9 cellular contexts compared by ENCODE assay signal in the genomic region with DNA sequence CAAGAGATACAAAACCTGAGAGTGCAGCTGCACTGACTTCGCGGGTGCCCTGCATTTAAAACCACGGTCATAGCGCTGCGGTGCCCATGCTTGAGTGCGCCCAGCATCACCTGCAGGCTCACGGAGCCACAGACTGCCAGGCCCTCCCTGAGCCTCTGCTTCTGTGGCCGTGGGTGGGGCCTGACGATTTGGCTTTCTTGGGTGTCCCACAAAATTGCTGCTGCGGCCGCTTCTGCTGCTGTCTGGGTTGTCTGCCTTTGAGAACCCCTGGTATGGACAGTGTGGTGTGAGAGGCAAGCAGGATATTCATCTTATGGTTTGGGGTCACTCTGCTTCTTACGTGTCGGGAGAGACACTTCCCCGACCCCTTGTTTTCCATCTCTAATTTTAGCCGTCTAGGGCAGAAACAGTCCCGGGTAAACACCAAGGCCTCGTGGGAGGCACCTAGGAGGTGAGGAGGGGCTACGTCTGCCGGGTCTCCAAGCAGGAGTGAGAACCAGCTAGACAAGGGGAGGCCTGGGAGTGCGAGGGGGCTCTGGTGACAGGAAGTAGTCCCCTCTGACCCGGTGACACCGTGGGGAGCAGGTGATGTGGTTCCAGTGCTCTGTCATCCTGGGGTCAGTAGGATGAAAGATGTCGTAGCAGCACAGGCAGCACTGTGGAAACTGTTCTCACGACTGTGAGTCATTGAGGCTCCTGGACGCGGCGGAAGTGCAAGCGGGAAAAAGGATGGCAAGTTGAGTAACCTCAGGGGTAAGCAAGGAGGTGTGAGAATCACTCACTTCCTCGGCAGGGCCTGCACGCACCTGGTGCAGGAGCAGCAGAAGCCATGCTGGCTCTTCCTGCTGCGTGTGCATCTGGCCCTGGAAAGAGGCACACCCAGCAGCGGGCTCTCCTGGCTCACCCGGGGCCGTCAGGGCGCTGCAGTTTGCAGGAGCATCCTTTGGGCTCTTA.
DNase-seq lines count a peak whose midpoint lies in the region; ATAC-seq and TF ChIP-seq lines count a peak whose summit lies in the region.
"Had no signal": no experiment of that assay in that cellular context is flagged by ENCODE, and none has a peak within 500 bp of the region (broad histone marks: within the 10 kb centered on the region; RNA-seq: fewer than 3 reads in every experiment).

No MANE protein-coding gene starts in this region.

- H3K27me3 ChIP-seq in CD4-positive, alpha-beta memory T cell (ENCODE audit: insufficient read depth, low read length), result no peaks in the 10 kb centered on the region

- peaks cover 0 to 4% (median 0%) of the 10 kb centered on the region in 8 donors for H3K9me3 Mint-ChIP-seq in CD4-positive, alpha-beta memory T cell

- no peak for TF ChIP-seq CTCF in omental fat pad (IDR thresholded peaks at IDR 0.05)

- peaks cover 24% of the 10 kb centered on the region for H3K4me1 ChIP-seq in CD4-positive, alpha-beta memory T cell (ENCODE audit: insufficient read depth, low read length)

- H3K4me3 ChIP-seq in CD4-positive, alpha-beta memory T cell (ENCODE audit: low read length in 2 of 2), result no peak overlapping the region

- peak; percentile 16 for ATAC-seq in omental fat pad (ENCODE audit: low FRiP score)
- ATAC-seq in GM21786 (IDR thresholded peaks at IDR 0.05; ENCODE audit: unreplicated experiment), result no peak
- ATAC-seq in HG03565 (IDR thresholded peaks at IDR 0.05; ENCODE audit: unreplicated experiment), result no peak
- ATAC-seq: right cardiac atrium had no signal

- no peaks in the 10 kb centered on the region for H3K27me3 Mint-ChIP-seq in CD4-positive, alpha-beta memory T cell

- peak overlapping the region; percentile 53 for H3K27ac ChIP-seq in CD4-positive, alpha-beta memory T cell (ENCODE audit: low read depth, low read length)

- peak overlapping the region; percentile 68 to 87 (median 81) for H3K4me3 Mint-ChIP-seq in CD4-positive, alpha-beta memory T cell

- peak; percentile 51 to 91 (median 53) for DNase-seq in CD4-positive, alpha-beta memory T cell
- DNase-seq in T-helper 1 cell (peak; percentile 35 to 91 (median 45)), amniotic epithelial cell (ENCODE audit: low read depth) (peak; percentile 88), omental fat pad (ENCODE audit: low spot score) (no peak), NCI-H1105 (lab: John Stamatoyannopoulos, UW) (no peak), middle frontal gyrus (ENCODE audit: extremely low spot score, low spot score) (no peak)

- no peaks in the 10 kb centered on the region for H3K9me3 ChIP-seq in CD4-positive, alpha-beta memory T cell (ENCODE audit: control insufficient read depth in 1 of 2, low read length in 2 of 2)

- peaks cover 30 to 59% (median 47%) of the 10 kb centered on the region in 4 donors for H3K4me1 Mint-ChIP-seq in CD4-positive, alpha-beta memory T cell

- no peaks in the 10 kb centered on the region for H3K36me3 ChIP-seq in CD4-positive, alpha-beta memory T cell (ENCODE audit: insufficient read depth, low read length)

- CTCF ChIA-PET in CD4-positive, alpha-beta memory T cell (lab: Charles Lee; ENCODE audit: partially characterized antibody), result interaction anchor here (1.4 to 2.2 kb wide), 3 partner anchors 11 to 178 kb away, joined by 4 to 7 read pairs (median 4); no protein-coding TSS in a partner anchor

- H3K27ac Mint-ChIP-seq in CD4-positive, alpha-beta memory T cell, result peak overlapping the region; percentile 86 to 96 (median 93)

- peaks cover 5 to 17% of the 10 kb centered on the region in 2 donors for H3K36me3 Mint-ChIP-seq in CD4-positive, alpha-beta memory T cell

- intact Hi-C loops in CD4-positive, alpha-beta memory T cell (cut with micrococcal nuclease), result no loop called here

- POLR2A ChIA-PET in CD4-positive, alpha-beta memory T cell (lab: Charles Lee; ENCODE audit: partially characterized antibody), result interaction anchor here (0.5 to 1.9 kb wide), 16 partner anchors 10 to 171 kb away, joined by 3 to 8 read pairs (median 4); no protein-coding TSS in a partner anchor

Comparison
In these comparisons a context has a peak if more than half of its experiments do, and no peak if none do; other contexts are left out.
1. DNase-seq: peak in CD4-positive, alpha-beta memory T cell (5 of 5), T-helper 1 cell (5 of 5) and amniotic epithelial cell (single experiment); none in omental fat pad (single experiment), NCI-H1105 (single experiment) and middle frontal gyrus (single experiment).